14 cellular contexts compared by ENCODE assay signal in the genomic region with DNA sequence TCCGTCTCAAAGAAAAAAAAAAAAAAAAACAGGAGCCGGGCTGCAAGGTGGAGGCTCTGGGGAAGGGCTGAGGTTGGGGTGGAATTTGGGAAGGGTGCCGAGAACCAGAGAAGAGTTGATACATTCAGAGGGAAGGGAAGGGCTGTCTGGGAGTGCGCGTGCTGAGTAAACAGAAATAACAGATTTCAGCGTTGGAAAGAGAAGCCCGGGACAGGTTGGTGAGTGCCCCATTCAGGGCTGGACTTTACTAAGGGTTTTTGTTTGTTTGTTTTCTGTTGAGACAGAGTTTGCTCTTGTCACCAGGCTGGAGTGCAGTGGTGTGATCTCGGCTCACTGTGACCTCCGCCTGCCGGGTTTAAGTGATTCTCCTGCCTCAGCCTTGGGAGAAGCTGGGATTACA. TPM values are rescaled to one million over a fixed set of nuclear protein-coding genes. Genes with fewer than 3 reads are reported as not detected.
DNase-seq lines count a peak whose midpoint lies in the region; ATAC-seq and TF ChIP-seq lines count a peak whose summit lies in the region.
"Had no signal": no experiment of that assay in that cellular context is flagged by ENCODE, and none has a peak within 500 bp of the region (broad histone marks: within the 10 kb centered on the region; RNA-seq: fewer than 3 reads in every experiment).

No MANE protein-coding gene starts in this region.

- peak overlapping the region; percentile 42 for H3K27ac Mint-ChIP-seq in activated naive CD8-positive, alpha-beta T cell treated with anti-CD3 and anti-CD28 coated beads for 36 hours
- H3K27ac Mint-ChIP-seq in activated naive CD8-positive, alpha-beta T cell treated with anti-CD3 and anti-CD28 coated beads, Interleukin-2, amount 50 U/mL, for 24 hours = no peak overlapping the region
- H3K27ac Mint-ChIP-seq: CD8-positive, alpha-beta memory T cell had no signal

- CTCF ChIA-PET in Panc1 (lab: Charles Lee) = no interaction called here

- H3K36me3 Mint-ChIP-seq in activated naive CD8-positive, alpha-beta T cell treated with anti-CD3 and anti-CD28 coated beads for 36 hours = peaks cover 3% of the 10 kb centered on the region
- no peaks in the 10 kb centered on the region for H3K36me3 Mint-ChIP-seq in activated naive CD8-positive, alpha-beta T cell treated with anti-CD3 and anti-CD28 coated beads, Interleukin-2, amount 50 U/mL, for 24 hours (ENCODE audit: low read depth)
- H3K36me3 Mint-ChIP-seq: CD8-positive, alpha-beta memory T cell had no signal

- BruUV-seq in Panc1 (replicated peaks; lab: Mats Ljungman, UMichigan) = no TSS peak

- H3K27me3 Mint-ChIP-seq in activated naive CD8-positive, alpha-beta T cell treated with anti-CD3 and anti-CD28 coated beads for 36 hours = peaks cover 24% of the 10 kb centered on the region
- peaks cover 14% of the 10 kb centered on the region for H3K27me3 Mint-ChIP-seq in activated naive CD8-positive, alpha-beta T cell treated with anti-CD3 and anti-CD28 coated beads, Interleukin-2, amount 50 U/mL, for 24 hours

- no peak for ATAC-seq in activated naive CD8-positive, alpha-beta T cell treated with anti-CD3 and anti-CD28 coated beads, Interleukin-2, amount 50 U/mL, for 24 hours
- ATAC-seq in Panc1 = 0 out of 2 replicates have a peak, but pooled peaks have one; percentile 38
- ATAC-seq in right lobe of liver = peak; percentile 60 to 91 (median 76)
- ATAC-seq in GM21526 (IDR thresholded peaks at IDR 0.05; ENCODE audit: low FRiP score, unreplicated experiment) = no peak

- TF ChIP-seq CTCF in Panc1 (IDR thresholded peaks at IDR 0.05) (no peak), right lobe of liver (IDR thresholded peaks at IDR 0.05) (no peak)

- no peaks in the 10 kb centered on the region for H3K9me3 ChIP-seq in Panc1 (ENCODE audit: control insufficient read depth, insufficient read depth, low read depth, low read length)
- H3K9me3 ChIP-seq in right lobe of liver = no peaks in the 10 kb centered on the region
- H3K9me3 ChIP-seq: MG63, SJCRH30 had no signal

- H3K4me3 ChIP-seq in Panc1 (ENCODE audit: low read depth in 2 of 2, low read length in 2 of 2) (no peak overlapping the region), right lobe of liver (no peak overlapping the region)
- H3K4me3 ChIP-seq: MG63, SJCRH30 had no signal

- POLR2A ChIA-PET in Panc1 (lab: Charles Lee) = no interaction called here

- H3K36me3 ChIP-seq in Panc1 (ENCODE audit: control insufficient read depth, insufficient read depth, low read length) (no peaks in the 10 kb centered on the region), right lobe of liver (no peaks in the 10 kb centered on the region)
- H3K36me3 ChIP-seq: MG63, SJCRH30 had no signal

- no peak for DNase-seq in activated naive CD8-positive, alpha-beta T cell treated with anti-CD3 and anti-CD28 coated beads for 36 hours
- DNase-seq in activated naive CD8-positive, alpha-beta T cell treated with anti-CD3 and anti-CD28 coated beads, Interleukin-2, amount 50 U/mL, for 24 hours = no peak
- DNase-seq in Panc1 (ENCODE audit: low read depth, low spot score) (no peak), right lobe of liver (no peak), superior temporal gyrus (ENCODE audit: extremely low spot score) (no peak), posterior vena cava (ENCODE audit: low spot score) (no peak)
- DNase-seq: CD8-positive, alpha-beta memory T cell; DND-41; GDM1; MG63; NCI-H187 treated with DMSO at 0.1 percent for 48 hours; NCI-H774; SJCRH30 had no signal

- TF ChIP-seq POLR2A in right lobe of liver (IDR thresholded peaks at IDR 0.05) = no peak

- H3K9me3 Mint-ChIP-seq in activated naive CD8-positive, alpha-beta T cell treated with anti-CD3 and anti-CD28 coated beads for 36 hours = no peaks in the 10 kb centered on the region
- H3K9me3 Mint-ChIP-seq in activated naive CD8-positive, alpha-beta T cell treated with anti-CD3 and anti-CD28 coated beads, Interleukin-2, amount 50 U/mL, for 24 hours = peaks cover 6% of the 10 kb centered on the region

- in situ Hi-C loops in Panc1 (cut with HindIII; ENCODE audit: low pct_unique_long_range_greater_than_20kb, low sequenced_read_pairs) = no loop called here

- intact Hi-C loops in Panc1 (cut with micrococcal nuclease; ENCODE audit: unreplicated experiment) = no loop called here
- intact Hi-C loops in right lobe of liver (cut with DNase I) = no loop called here
- intact Hi-C loops in posterior vena cava (cut with DNase I) = no loop called here

- H3K27me3 ChIP-seq in Panc1 (ENCODE audit: control insufficient read depth, insufficient read depth, low read length) (no peaks in the 10 kb centered on the region), right lobe of liver (no peaks in the 10 kb centered on the region)
- H3K27me3 ChIP-seq: MG63, SJCRH30 had no signal

- H3K27ac ChIP-seq in Panc1 (ENCODE audit: low read length) (no peak overlapping the region), right lobe of liver (no peak overlapping the region)
- H3K27ac ChIP-seq: SJCRH30 had no signal

- H3K4me1 Mint-ChIP-seq in activated naive CD8-positive, alpha-beta T cell treated with anti-CD3 and anti-CD28 coated beads for 36 hours = peaks cover 12% of the 10 kb centered on the region
- peaks cover 13% of the 10 kb centered on the region for H3K4me1 Mint-ChIP-seq in activated naive CD8-positive, alpha-beta T cell treated with anti-CD3 and anti-CD28 coated beads, Interleukin-2, amount 50 U/mL, for 24 hours

- H3K4me3 Mint-ChIP-seq in activated naive CD8-positive, alpha-beta T cell treated with anti-CD3 and anti-CD28 coated beads for 36 hours = no peak overlapping the region
- no peak overlapping the region for H3K4me3 Mint-ChIP-seq in activated naive CD8-positive, alpha-beta T cell treated with anti-CD3 and anti-CD28 coated beads, Interleukin-2, amount 50 U/mL, for 24 hours

- 23% methylated on average over 9 of the region's 10 CpGs for WGBS in right lobe of liver (ENCODE audit: insufficient coverage, low coverage, low lambda C conversion rate, missing lambda C conversion rate)

- no peaks in the 10 kb centered on the region for H3K4me1 ChIP-seq in Panc1 (ENCODE audit: control insufficient read depth, insufficient read depth, low read length)
- no peaks in the 10 kb centered on the region for H3K4me1 ChIP-seq in right lobe of liver
- H3K4me1 ChIP-seq: SJCRH30 had no signal

RNA-seq across cellular contexts. Expression of gene IL3RA, which starts 1.7 kb away (rescaled TPM):
- total RNA-seq in activated naive CD8-positive, alpha-beta T cell treated with anti-CD3 and anti-CD28 coated beads for 36 hours = under 1 TPM in 1 of 2 experiments, not detected in 1; 0.29 TPM
- total RNA-seq in Panc1 (2021; ENCODE audit: unreplicated experiment) (0.28 TPM), right lobe of liver (1 to 10 TPM in 1 of 6 experiments, under 1 TPM in 5; 0.42 to 1.7 (median 0.69) TPM), posterior vena cava (1 to 10 TPM; 5.4 to 5.6 TPM)
- polyA plus RNA-seq in Panc1 (2012; ENCODE audit: insufficient read length) = 0.45 TPM
- total RNA-seq: SJCRH30 had no signal
- polyA plus RNA-seq: CD8-positive, alpha-beta memory T cell had no signal

RNA-seq across cellular contexts. Expression of gene SLC25A6, which starts 57.1 kb away (rescaled TPM):
- total RNA-seq in activated naive CD8-positive, alpha-beta T cell treated with anti-CD3 and anti-CD28 coated beads for 36 hours = 100 to 1,000 TPM; 358 to 372 TPM
- total RNA-seq in Panc1 (2021; ENCODE audit: unreplicated experiment) (125 TPM), right lobe of liver (10 to 100 TPM; 44.3 to 87.8 (median 57.0) TPM), posterior vena cava (100 to 1,000 TPM; 204 to 218 TPM)
- 475 TPM for polyA plus RNA-seq in Panc1 (2012; ENCODE audit: insufficient read length)

Comparison
In these comparisons a context has a peak if more than half of its experiments do, and no peak if none do; other contexts are left out.
1. ATAC-seq: peak in Panc1 (single experiment) and right lobe of liver (4 of 4); none in activated naive CD8-positive, alpha-beta T cell treated with anti-CD3 and anti-CD28 coated beads, Interleukin-2, amount 50 U/mL, for 24 hours (single experiment) and GM21526 (single experiment).